1 cellular context compared by ENCODE assay signal in genomic region chr16:54102888-54103866, GRCh38.
TF ChIP-seq lines count a peak whose summit lies in the region.

No MANE protein-coding gene starts in this region.

TF ChIP-seq in HepG2, 621 proteins besides CTCF, POLR2A, EP300 and RAD21 (continued from another document and continues in another):
- no peak for TF ChIP-seq MXD3 (CRISPR knock-in tag; IDR thresholded peaks at IDR 0.05)
- TF ChIP-seq CBX2 (IDR thresholded peaks at IDR 0.05; ENCODE audit: low read depth, low read length): no peak
- TF ChIP-seq CBX2 (CRISPR knock-in tag; IDR thresholded peaks at IDR 0.05; ENCODE audit: low read depth): no peak
- TF ChIP-seq ZNF704 (CRISPR knock-in tag; IDR thresholded peaks at IDR 0.05; ENCODE audit: borderline replicate concordance): no peak
- no peak for TF ChIP-seq TRIM24 (CRISPR knock-in tag; IDR thresholded peaks at IDR 0.05)
- TF ChIP-seq ELF3 (CRISPR knock-in tag; IDR thresholded peaks at IDR 0.05): peak; percentile 85
- no peak for TF ChIP-seq IKZF1 (IDR thresholded peaks at IDR 0.05)
- TF ChIP-seq RBM39 (IDR thresholded peaks at IDR 0.05; ENCODE audit: low read depth, low read length, poor library complexity, severe bottlenecking): no peak
- TF ChIP-seq ZBTB46 (CRISPR knock-in tag; IDR thresholded peaks at IDR 0.05; ENCODE audit: borderline replicate concordance): peak; percentile 66; the same call in 1 of the 2 replicates
- no peak; the same call in 1 of the 2 replicates for TF ChIP-seq JDP2 (CRISPR knock-in tag; IDR thresholded peaks at IDR 0.05; ENCODE audit: borderline replicate concordance)
- no peak for TF ChIP-seq MYNN (CRISPR knock-in tag; IDR thresholded peaks at IDR 0.05; ENCODE audit: low read depth)
- TF ChIP-seq DZIP1 (CRISPR knock-in tag; IDR thresholded peaks at IDR 0.05): no peak
- peak; percentile 33; the same call in 1 of the 2 replicates for TF ChIP-seq FOSL2 (CRISPR knock-in tag; IDR thresholded peaks at IDR 0.05)
- peak; percentile 62 to 85; a peak in 3 of 4 replicates for TF ChIP-seq NR2F1 (CRISPR knock-in tag; IDR thresholded peaks at IDR 0.05)
- TF ChIP-seq ZNF510 (CRISPR knock-in tag; IDR thresholded peaks at IDR 0.05; ENCODE audit: low read depth): no peak
- TF ChIP-seq SP2 (CRISPR knock-in tag; IDR thresholded peaks at IDR 0.05): no peak
- peak; percentile 94 for TF ChIP-seq BCL6 (CRISPR knock-in tag; IDR thresholded peaks at IDR 0.05)
- no peak for TF ChIP-seq ZNF724P (CRISPR knock-in tag; IDR thresholded peaks at IDR 0.05; ENCODE audit: borderline replicate concordance)
- no peak for TF ChIP-seq ZBTB4 (CRISPR knock-in tag; IDR thresholded peaks at IDR 0.05; ENCODE audit: borderline replicate concordance)
- peak; percentile 26; the same call in 1 of the 2 replicates for TF ChIP-seq ZMYM3 (CRISPR knock-in tag; IDR thresholded peaks at IDR 0.05)
- TF ChIP-seq RAD51 (IDR thresholded peaks at IDR 0.05; ENCODE audit: borderline replicate concordance): no peak
- TF ChIP-seq HNF1A (IDR thresholded peaks at IDR 0.05; ENCODE audit: low read depth): peak; percentile 94
- TF ChIP-seq HNF1A (CRISPR knock-in tag; IDR thresholded peaks at IDR 0.05; ENCODE audit: borderline replicate concordance): peak; percentile 93
- TF ChIP-seq MAF1 (CRISPR knock-in tag; IDR thresholded peaks at IDR 0.05; ENCODE audit: borderline replicate concordance): no peak
- no peak for TF ChIP-seq ZNF589 (CRISPR knock-in tag; conservative IDR thresholded peaks at IDR 0.05)
- no peak for TF ChIP-seq ZNF780A (CRISPR knock-in tag; IDR thresholded peaks at IDR 0.05)
- peak; percentile 31 for TF ChIP-seq XRCC5 (optimal IDR thresholded peaks at IDR 0.05; ENCODE audit: low read length)
- no peak for TF ChIP-seq ZNF501 (CRISPR knock-in tag; IDR thresholded peaks at IDR 0.05)
- TF ChIP-seq MTA1 (CRISPR knock-in tag; IDR thresholded peaks at IDR 0.05; ENCODE audit: borderline replicate concordance): no peak; the same call in 1 of the 2 replicates
- TF ChIP-seq ZNF331 (CRISPR knock-in tag; IDR thresholded peaks at IDR 0.05): peak; percentile 83
- no peak for TF ChIP-seq KDM1A (CRISPR knock-in tag; IDR thresholded peaks at IDR 0.05)
- TF ChIP-seq ZNF562 (CRISPR knock-in tag; IDR thresholded peaks at IDR 0.05; ENCODE audit: borderline replicate concordance): no peak
- peak; percentile 56 for TF ChIP-seq SP5 (CRISPR knock-in tag; IDR thresholded peaks at IDR 0.05; ENCODE audit: borderline replicate concordance, low read depth)
- no peak for TF ChIP-seq ZNF441 (CRISPR knock-in tag; IDR thresholded peaks at IDR 0.05; ENCODE audit: borderline replicate concordance)
- peak; percentile 91 for TF ChIP-seq NCOA2 (CRISPR knock-in tag; IDR thresholded peaks at IDR 0.05)
- TF ChIP-seq SATB2 (CRISPR knock-in tag; IDR thresholded peaks at IDR 0.05): no peak
- no peak for TF ChIP-seq ZNF24 (IDR thresholded peaks at IDR 0.05)
- TF ChIP-seq TARDBP (CRISPR knock-in tag; IDR thresholded peaks at IDR 0.05): peak; percentile 86
- no peak for TF ChIP-seq RFX3 (CRISPR knock-in tag; IDR thresholded peaks at IDR 0.05)
- no peak for TF ChIP-seq ZFP91 (CRISPR knock-in tag; IDR thresholded peaks at IDR 0.05; ENCODE audit: borderline replicate concordance)
- TF ChIP-seq CHD4 (IDR thresholded peaks at IDR 0.05; ENCODE audit: borderline replicate concordance, low read length): peak; percentile 61; the same call in 1 of the 2 replicates
- TF ChIP-seq SNAPC4 (CRISPR knock-in tag; IDR thresholded peaks at IDR 0.05): 0 out of 2 replicates have a peak, but pooled peaks have one; percentile 5
- TF ChIP-seq ZNF256 (CRISPR knock-in tag; conservative IDR thresholded peaks at IDR 0.05): no peak
- TF ChIP-seq PHF8 (CRISPR knock-in tag; IDR thresholded peaks at IDR 0.05): no peak
- TF ChIP-seq RFXAP (CRISPR knock-in tag; IDR thresholded peaks at IDR 0.05; ENCODE audit: borderline replicate concordance): 0 out of 2 replicates have a peak, but pooled peaks have one; percentile 13
- TF ChIP-seq ZNF292 (CRISPR knock-in tag; IDR thresholded peaks at IDR 0.05; ENCODE audit: borderline replicate concordance, low read depth): no peak
